Comparison of ENCODE assay signal across 25 cellular contexts in genomic region chr14:69117020-69117767, GRCh38. TPM values are rescaled to one million over a fixed set of nuclear protein-coding genes. Genes with fewer than 3 reads are reported as not detected.
A peak's percentile ranks its signal among the peaks of the same experiment; 100 is the strongest.
DNase-seq lines count a peak whose midpoint lies in the region; ATAC-seq, FAIRE-seq and TF ChIP-seq lines count a peak whose summit lies in the region.
"Had no signal": no experiment of that assay in that cellular context is flagged by ENCODE, and none has a peak within 500 bp of the region (broad histone marks: within the 10 kb centered on the region; RNA-seq: fewer than 3 reads in every experiment).

No MANE protein-coding gene starts in this region.

- no peak overlapping the region for H3K9ac ChIP-seq in keratinocyte (ENCODE audit: control insufficient read depth, extremely low read depth, insufficient read depth, low read length)
- H3K9ac ChIP-seq: parathyroid adenoma, SK-N-SH had no signal

- no peak for TF ChIP-seq CTCF in keratinocyte (optimal IDR thresholded peaks at IDR 0.05 in 1 of 3, IDR thresholded peaks at IDR 0.05 in 1 of 3, conservative IDR thresholded peaks at IDR 0.05 in 1 of 3; ENCODE audit: extremely low read depth in 1 of 3, insufficient read depth in 2 of 3, low read length in 3 of 3)

- ATAC-seq in activated CD8-positive, alpha-beta memory T cell treated with anti-CD3 and anti-CD28 coated beads, Interleukin-2, amount 10 ng/mL, durations not matched to agents 7 days and 5 days = no peak
- peak; percentile 67 to 71 for ATAC-seq in CD4-positive, CD25-positive, alpha-beta regulatory T cell (ENCODE audit: low read depth in 2 of 2)
- ATAC-seq in GM18511 (IDR thresholded peaks at IDR 0.05; ENCODE audit: unreplicated experiment) (no peak), HG03571 (IDR thresholded peaks at IDR 0.05; ENCODE audit: unreplicated experiment) (no peak), GM21825 (IDR thresholded peaks at IDR 0.05; ENCODE audit: unreplicated experiment) (no peak)
- ATAC-seq: left ventricle myocardium superior, right cardiac atrium had no signal

- H3K79me2 ChIP-seq in keratinocyte (ENCODE audit: control insufficient read depth, insufficient read depth, low read length) = peaks cover 4% of the 10 kb centered on the region

- peak overlapping the region; percentile 9 for H3K27ac Mint-ChIP-seq in activated CD8-positive, alpha-beta memory T cell treated with anti-CD3 and anti-CD28 coated beads, Interleukin-2, amount 10 ng/mL, durations not matched to agents 7 days and 5 days
- H3K27ac Mint-ChIP-seq in CD4-positive, CD25-positive, alpha-beta regulatory T cell = peak overlapping the region; percentile 77 to 92 (median 82)
- H3K27ac Mint-ChIP-seq: activated T-helper 2 cell treated with anti-CD3 and anti-CD28 coated beads, Interferon-gamma antibody, Interleukin-2, Interleukin-4, amounts not matched to agents 10 μg/mL and 5 μg/mL and 100 μg/mL, durations not matched to agents 14 hours and 24 hours and 36 hours had no signal

- H3K9me3 Mint-ChIP-seq in activated CD8-positive, alpha-beta memory T cell treated with anti-CD3 and anti-CD28 coated beads, Interleukin-2, amount 10 ng/mL, durations not matched to agents 7 days and 5 days (ENCODE audit: low read depth) = no peaks in the 10 kb centered on the region
- no peaks in the 10 kb centered on the region for H3K9me3 Mint-ChIP-seq in CD4-positive, CD25-positive, alpha-beta regulatory T cell
- H3K9me3 Mint-ChIP-seq: activated T-helper 2 cell treated with anti-CD3 and anti-CD28 coated beads, Interferon-gamma antibody, Interleukin-2, Interleukin-4, amounts not matched to agents 10 μg/mL and 5 μg/mL and 100 μg/mL, durations not matched to agents 14 hours and 24 hours and 36 hours; neural crest cell had no signal

- dilution Hi-C loops in keratinocyte (cut with MboI; ENCODE audit: extremely low pct_ligation_motif_present, low sequenced_read_pairs) = no loop called here

- no peak overlapping the region for H3K4me3 Mint-ChIP-seq in activated CD8-positive, alpha-beta memory T cell treated with anti-CD3 and anti-CD28 coated beads, Interleukin-2, amount 10 ng/mL, durations not matched to agents 7 days and 5 days
- peak overlapping the region in 3 of 4 donors; percentile 49 to 62 (median 59) for H3K4me3 Mint-ChIP-seq in CD4-positive, CD25-positive, alpha-beta regulatory T cell
- H3K4me3 Mint-ChIP-seq: neural crest cell had no signal

- CTCF ChIA-PET in activated CD8-positive, alpha-beta memory T cell treated with anti-CD3 and anti-CD28 coated beads, Interleukin-2, amount 10 ng/mL, durations not matched to agents 7 days and 5 days (lab: Charles Lee) = interaction anchor here (1.0 to 2.6 kb wide), 3 partner anchors 10 to 249 kb away, joined by 3 to 7 read pairs (median 4); no protein-coding TSS in a partner anchor

- peaks cover 23% of the 10 kb centered on the region for H3K4me1 ChIP-seq in CD4-positive, CD25-positive, alpha-beta regulatory T cell (ENCODE audit: control insufficient read depth, insufficient read depth, low read length, poor library complexity, severe bottlenecking)
- H3K4me1 ChIP-seq in keratinocyte (ENCODE audit: control insufficient read depth, extremely low read depth, insufficient read depth, low read length) = no peaks in the 10 kb centered on the region
- H3K4me1 ChIP-seq: parathyroid adenoma, thyroid gland had no signal

- H3K4me2 ChIP-seq in keratinocyte (ENCODE audit: control insufficient read depth, extremely low read depth, insufficient read depth, low read depth, low read length) = no peak overlapping the region
- H3K4me2 ChIP-seq: SK-N-SH had no signal

- H2AFZ ChIP-seq in keratinocyte (ENCODE audit: control insufficient read depth, low read length) = no peak overlapping the region
- H2AFZ ChIP-seq: parathyroid adenoma had no signal

- peak overlapping the region; percentile 17 for H3K4me3 ChIP-seq in CD4-positive, CD25-positive, alpha-beta regulatory T cell (ENCODE audit: low read depth, low read length)
- H3K4me3 ChIP-seq in keratinocyte (ENCODE audit: control insufficient read depth in 2 of 3, extremely low read depth in 1 of 3, insufficient read depth in 2 of 3, low read depth in 1 of 3, low read length in 3 of 3) = no peak overlapping the region
- H3K4me3 ChIP-seq: ascending aorta, thyroid gland had no signal

- DNase-seq in activated CD8-positive, alpha-beta memory T cell treated with anti-CD3 and anti-CD28 coated beads, Interleukin-2, amount 10 ng/mL, durations not matched to agents 7 days and 5 days = no peak
- DNase-seq in activated CD8-positive, alpha-beta memory T cell treated with anti-CD3 and anti-CD28 coated beads, Interleukin-2, amount 50 U/mL, for 48 hours = no peak
- DNase-seq in CD4-positive, CD25-positive, alpha-beta regulatory T cell = peak in 2 of 3 donors; percentile 16 to 58
- DNase-seq in HTR-8/SVneo (ENCODE audit: insufficient read length, low spot score) (no peak), keratinocyte (ENCODE audit: low read depth, low spot score) (no peak)
- DNase-seq: Calu3; hypothalamus; left ventricle myocardium superior; midbrain; NCI-H1092; NCI-H187 treated with DMSO at 0.1 percent for 48 hours; NCI-H345; NCI-H774; right cardiac atrium; SK-N-SH; stimulated activated CD4-positive, alpha-beta T cell treated with anti-CD3 and anti-CD28 coated beads, Interleukin-4, amount 100 ng/mL, for 1 hour; T-helper 9 cell; thyroid gland had no signal

- H3K27me3 Mint-ChIP-seq in activated CD8-positive, alpha-beta memory T cell treated with anti-CD3 and anti-CD28 coated beads, Interleukin-2, amount 10 ng/mL, durations not matched to agents 7 days and 5 days = no peaks in the 10 kb centered on the region
- no peaks in the 10 kb centered on the region for H3K27me3 Mint-ChIP-seq in CD4-positive, CD25-positive, alpha-beta regulatory T cell

- H3K27ac ChIP-seq in CD4-positive, CD25-positive, alpha-beta regulatory T cell (ENCODE audit: insufficient read depth, low read length, poor library complexity, severe bottlenecking) = no peak overlapping the region
- H3K27ac ChIP-seq in keratinocyte (ENCODE audit: control insufficient read depth, insufficient read depth, low read length) = no peak overlapping the region
- H3K27ac ChIP-seq: ascending aorta, parathyroid adenoma, thyroid gland had no signal

- H4K20me1 ChIP-seq in keratinocyte (ENCODE audit: control insufficient read depth, extremely low read depth, insufficient read depth, low read length) = no peaks in the 10 kb centered on the region

- no peaks in the 10 kb centered on the region for H3K9me3 ChIP-seq in CD4-positive, CD25-positive, alpha-beta regulatory T cell (ENCODE audit: control insufficient read depth in 2 of 2, low read length in 2 of 2)
- H3K9me3 ChIP-seq in keratinocyte (ENCODE audit: control insufficient read depth, low read depth, low read length) = no peaks in the 10 kb centered on the region
- H3K9me3 ChIP-seq: ascending aorta, SK-N-SH, thyroid gland had no signal

- peaks cover 13% of the 10 kb centered on the region for H3K4me1 Mint-ChIP-seq in activated CD8-positive, alpha-beta memory T cell treated with anti-CD3 and anti-CD28 coated beads, Interleukin-2, amount 10 ng/mL, durations not matched to agents 7 days and 5 days
- peaks cover 27 to 53% (median 47%) of the 10 kb centered on the region in 4 donors for H3K4me1 Mint-ChIP-seq in CD4-positive, CD25-positive, alpha-beta regulatory T cell
- H3K4me1 Mint-ChIP-seq: neural crest cell had no signal

- H3K36me3 Mint-ChIP-seq in activated CD8-positive, alpha-beta memory T cell treated with anti-CD3 and anti-CD28 coated beads, Interleukin-2, amount 10 ng/mL, durations not matched to agents 7 days and 5 days = peaks cover 21% of the 10 kb centered on the region
- peaks cover 51% of the 10 kb centered on the region for H3K36me3 Mint-ChIP-seq in CD4-positive, CD25-positive, alpha-beta regulatory T cell

- H3K9me1 ChIP-seq in keratinocyte (ENCODE audit: control insufficient read depth, extremely low read depth, insufficient read depth, low read length) = no peaks in the 10 kb centered on the region

- H3K36me3 ChIP-seq in CD4-positive, CD25-positive, alpha-beta regulatory T cell (ENCODE audit: control insufficient read depth, insufficient read depth, low read length) = peaks cover 79% of the 10 kb centered on the region
- peaks cover 21 to 23% of the 10 kb centered on the region in 2 experiments for H3K36me3 ChIP-seq in keratinocyte (ENCODE audit: control insufficient read depth in 2 of 2, extremely low read depth in 1 of 2, insufficient read depth in 2 of 2, low read length in 2 of 2)

- H3K27me3 ChIP-seq in CD4-positive, CD25-positive, alpha-beta regulatory T cell (ENCODE audit: control insufficient read depth, insufficient read depth, low read length) = no peaks in the 10 kb centered on the region
- no peaks in the 10 kb centered on the region for H3K27me3 ChIP-seq in keratinocyte (ENCODE audit: control insufficient read depth, extremely low read depth, insufficient read depth, low read length)
- H3K27me3 ChIP-seq: ascending aorta, thyroid gland had no signal

- peak; percentile 95 for FAIRE-seq in HTR-8/SVneo (lab: Jason Lieb, UNC)
- FAIRE-seq in keratinocyte (lab: Jason Lieb, UNC) = peak; percentile 13

RNA-seq across cellular contexts. Expression of gene DCAF5, which starts 35.7 kb away (rescaled TPM):
- total RNA-seq in activated CD8-positive, alpha-beta memory T cell treated with anti-CD3 and anti-CD28 coated beads, Interleukin-2, amount 10 ng/mL, durations not matched to agents 7 days and 5 days = 10 to 100 TPM; 39.9 to 45.4 TPM
- 56.9 TPM for total RNA-seq in CD4-positive, CD25-positive, alpha-beta regulatory T cell
- polyA plus RNA-seq in CD4-positive, CD25-positive, alpha-beta regulatory T cell = 10 to 100 TPM; 43.9 to 56.2 (median 52.4) TPM
- polyA plus RNA-seq in keratinocyte = 29.5 to 41.3 TPM (median 34.7 TPM) in 3 replicates
- polyA plus RNA-seq in keratinocyte (2011; ENCODE audit: low read depth) = 20.0 TPM
- 36.9 and 39.1 TPM in 2 replicates for polyA plus RNA-seq in keratinocyte (2011; cell fraction: cytosol; rRNA removed)
- 83.8 and 100 TPM in 2 replicates for polyA plus RNA-seq in keratinocyte (2011; cell fraction: nucleus; rRNA removed)
- 21.7 and 24.6 TPM in 2 replicates for polyA plus RNA-seq in keratinocyte (2012; ENCODE audit: low replicate concordance)
- polyA minus RNA-seq in keratinocyte = 33.1 to 68.2 TPM (median 45.4 TPM) in 3 replicates
- 16.5 TPM for polyA minus RNA-seq in keratinocyte (2011; cell fraction: cytosol; rRNA and poly(A)+ RNA removed)
- polyA minus RNA-seq in keratinocyte (2011; cell fraction: nucleus; rRNA and poly(A)+ RNA removed) = 30.4 and 56.1 TPM in 2 replicates

Comparison
In these comparisons a context has a peak if more than half of its experiments do, and no peak if none do; other contexts are left out.
1. ATAC-seq: peak in CD4-positive, CD25-positive, alpha-beta regulatory T cell (2 of 2); none in activated CD8-positive, alpha-beta memory T cell treated with anti-CD3 and anti-CD28 coated beads, Interleukin-2, amount 10 ng/mL, durations not matched to agents 7 days and 5 days (single experiment), GM18511 (single experiment), HG03571 (single experiment) and GM21825 (single experiment).
2. DNase-seq: peak in CD4-positive, CD25-positive, alpha-beta regulatory T cell (2 of 3); none in activated CD8-positive, alpha-beta memory T cell treated with anti-CD3 and anti-CD28 coated beads, Interleukin-2, amount 10 ng/mL, durations not matched to agents 7 days and 5 days (single experiment), activated CD8-positive, alpha-beta memory T cell treated with anti-CD3 and anti-CD28 coated beads, Interleukin-2, amount 50 U/mL, for 48 hours (single experiment), HTR-8/SVneo (single experiment) and keratinocyte (single experiment).